In genomic region chr14:91204657-91205056, GRCh38 we compare ENCODE assay signal across 31 cellular contexts. TPM values are rescaled to one million over a fixed set of nuclear protein-coding genes. Genes with fewer than 3 reads are reported as not detected.
DNase-seq lines count a peak whose midpoint lies in the region; ATAC-seq, FAIRE-seq and TF ChIP-seq lines count a peak whose summit lies in the region.
"Had no signal": no experiment of that assay in that cellular context is flagged by ENCODE, and none has a peak within 500 bp of the region (broad histone marks: within the 10 kb centered on the region; RNA-seq: fewer than 3 reads in every experiment).

No MANE protein-coding gene starts in this region.

- H3K9ac ChIP-seq in liver (ENCODE audit: low read depth in 1 of 2, low read length in 2 of 2) (no peak overlapping the region), HepG2 (ENCODE audit: insufficient read depth, low read depth, low read length) (no peak overlapping the region), neural progenitor cell (no peak overlapping the region)
- H3K9ac ChIP-seq: BLaER1 treated with 17β-estradiol and CSF1 and Interleukin-3, amounts not matched to agents 10 nM and 100 nM; parathyroid adenoma had no signal

- peaks cover 6% of the 10 kb centered on the region for H3K9me3 Mint-ChIP-seq in activated naive CD8-positive, alpha-beta T cell treated with anti-CD3 and anti-CD28 coated beads, Interleukin-2, amount 10 ng/mL, durations not matched to agents 7 days and 5 days
- peaks cover 9% of the 10 kb centered on the region for H3K9me3 Mint-ChIP-seq in neural progenitor cell
- H3K9me3 Mint-ChIP-seq: GM23338, IgD-negative memory B cell had no signal

- H3F3A ChIP-seq in neural progenitor cell (ENCODE audit: low read depth), result peaks cover 24% of the 10 kb centered on the region

- H3K27me3 Mint-ChIP-seq in activated naive CD8-positive, alpha-beta T cell treated with anti-CD3 and anti-CD28 coated beads, Interleukin-2, amount 10 ng/mL, durations not matched to agents 7 days and 5 days, result no peaks in the 10 kb centered on the region
- peaks cover 8% of the 10 kb centered on the region for H3K27me3 Mint-ChIP-seq in neural progenitor cell (ENCODE audit: insufficient read depth, low read depth)
- H3K27me3 Mint-ChIP-seq: activated CD4-positive, alpha-beta T cell treated with anti-CD3 and anti-CD28 coated beads, Interleukin-2, amount 10 ng/mL, durations not matched to agents 7 days and 5 days; brain; IgD-negative memory B cell had no signal

- TF ChIP-seq RAD21 in liver (IDR thresholded peaks at IDR 0.05) (peak in 1 of 2 donors; percentile 11), HepG2 (CRISPR knock-in tag; IDR thresholded peaks at IDR 0.05) (no peak)

- H3K4me3 ChIP-seq in liver (ENCODE audit: low read depth in 1 of 3, low read length in 3 of 3) (no peak overlapping the region), HepG2 (replicated peaks in 1 of 3; ENCODE audit: insufficient read depth in 1 of 3, low read depth in 2 of 3, low read length in 3 of 3) (no peak overlapping the region), neural progenitor cell (no peak overlapping the region), MG63 (no peak overlapping the region)
- H3K4me3 ChIP-seq: BLaER1 treated with 17β-estradiol and CSF1 and Interleukin-3, amounts not matched to agents 10 nM and 100 nM; GM12878; GM23338; heart right ventricle; lower lobe of right lung; Peyer's patch; transverse colon had no signal

- FAIRE-seq in HepG2 (lab: Jason Lieb, UNC), result no peak
- FAIRE-seq: endometrium, GM12878, GM19239, kidney had no signal

- H4K20me1 ChIP-seq in HepG2 (ENCODE audit: insufficient read depth, low read length), result no peaks in the 10 kb centered on the region
- no peaks in the 10 kb centered on the region for H4K20me1 ChIP-seq in neural progenitor cell (ENCODE audit: low read depth)

- peaks cover 30% of the 10 kb centered on the region for H3K4me1 Mint-ChIP-seq in activated naive CD8-positive, alpha-beta T cell treated with anti-CD3 and anti-CD28 coated beads, Interleukin-2, amount 10 ng/mL, durations not matched to agents 7 days and 5 days
- H3K4me1 Mint-ChIP-seq in neural progenitor cell, result peaks cover 4% of the 10 kb centered on the region
- H3K4me1 Mint-ChIP-seq: brain had no signal

- H2AFZ ChIP-seq in HepG2 (ENCODE audit: low read length) (no peak overlapping the region), neural progenitor cell (replicated peaks) (no peak overlapping the region)
- H2AFZ ChIP-seq: GM23338, parathyroid adenoma had no signal

- DNase-seq in HepG2 (ENCODE audit: low spot score) (no peak), neural progenitor cell (ENCODE audit: low spot score) (no peak), mucosa of gallbladder (ENCODE audit: low spot score) (no peak), MG63 (no peak)
- no peak for DNase-seq in activated naive CD8-positive, alpha-beta T cell treated with anti-CD3 and anti-CD28 coated beads, Interleukin-2, amount 10 ng/mL, durations not matched to agents 7 days and 5 days
- DNase-seq: activated CD4-positive, alpha-beta T cell treated with anti-CD3 and anti-CD28 coated beads, Interleukin-2, amount 10 ng/mL, durations not matched to agents 7 days and 5 days; activated CD8-positive, alpha-beta memory T cell treated with anti-CD3 and anti-CD28 coated beads, Interleukin-2, amount 50 U/mL, for 4 hours; foreskin melanocyte; heart right ventricle; kidney; lower lobe of right lung; NCI-H1092; NCI-H1694 treated with DMSO at 0.1 percent for 48 hours; NCI-H446 treated with DMSO at 0.1 percent for 48 hours; NCI-H774; Peyer's patch; SHP77 treated with DMSO at 0.1 percent for 48 hours; stimulated activated CD8-positive, alpha-beta memory T cell treated with anti-CD3 and anti-CD28 coated beads, Interleukin-4, amount 100 ng/mL, for 48 hours; T1000; transverse colon; WERI-Rb-1 had no signal

- POLR2A ChIA-PET in HepG2 (lab: Yijun Ruan, JAX), result no interaction called here
- POLR2A ChIA-PET in activated naive CD8-positive, alpha-beta T cell treated with anti-CD3 and anti-CD28 coated beads, Interleukin-2, amount 10 ng/mL, durations not matched to agents 7 days and 5 days (lab: Charles Lee), result interaction anchor here (1.0 to 1.4 kb wide), 2 partner anchors 11 to 37 kb away, joined by 4 read pairs; no protein-coding TSS in a partner anchor

- peaks cover 6 to 67% (median 41%) of the 10 kb centered on the region in 4 donors for H3K36me3 ChIP-seq in liver (ENCODE audit: control insufficient read depth in 4 of 4, insufficient read depth in 3 of 4, low read depth in 1 of 4, low read length in 3 of 4)
- peaks cover 7 to 49% of the 10 kb centered on the region in 2 experiments for H3K36me3 ChIP-seq in HepG2 (replicated peaks in 1 of 2; ENCODE audit: control insufficient read depth in 1 of 2, insufficient read depth in 2 of 2, low read length in 2 of 2)
- peaks cover 4% of the 10 kb centered on the region for H3K36me3 ChIP-seq in neural progenitor cell
- peaks cover 6% of the 10 kb centered on the region for H3K36me3 ChIP-seq in MG63

- no peak for TF ChIP-seq CTCF in liver (IDR thresholded peaks at IDR 0.05; ENCODE audit: low read depth, low read length, missing input control)
- no peak for TF ChIP-seq CTCF in HepG2 (CRISPR knock-in tag; IDR thresholded peaks at IDR 0.05)
- TF ChIP-seq CTCF in neural progenitor cell (IDR thresholded peaks at IDR 0.05), result no peak

- WGBS in liver, result 71% methylated on average over 14 of the region's 14 CpGs
- 100% methylated on average over 1 of the region's 14 CpGs for WGBS in HepG2 (ENCODE audit: low lambda C conversion rate)

- in situ Hi-C loops in HepG2 (cut with HindIII; ENCODE audit: extremely low pct_ligation_motif_present, low pct_unique_long_range_greater_than_20kb), result no loop called here

- peak overlapping the region; percentile 44 for H3K27ac Mint-ChIP-seq in activated naive CD8-positive, alpha-beta T cell treated with anti-CD3 and anti-CD28 coated beads, Interleukin-2, amount 10 ng/mL, durations not matched to agents 7 days and 5 days
- H3K27ac Mint-ChIP-seq in neural progenitor cell, result no peak overlapping the region
- H3K27ac Mint-ChIP-seq: brain, GM23338 had no signal

- CTCF ChIA-PET in HepG2 (lab: Yijun Ruan, JAX; ENCODE audit: low intra/inter-chr PET ratio, low total read pairs), result no interaction called here

- H3K4me3 Mint-ChIP-seq in activated naive CD8-positive, alpha-beta T cell treated with anti-CD3 and anti-CD28 coated beads, Interleukin-2, amount 10 ng/mL, durations not matched to agents 7 days and 5 days, result no peak overlapping the region
- peak overlapping the region; percentile 21 for H3K4me3 Mint-ChIP-seq in neural progenitor cell
- H3K4me3 Mint-ChIP-seq: activated CD4-positive, alpha-beta T cell treated with anti-CD3 and anti-CD28 coated beads, Interleukin-2, amount 10 ng/mL, durations not matched to agents 7 days and 5 days; brain; GM23338; IgD-negative memory B cell had no signal

- intact Hi-C loops in HepG2 (cut with micrococcal nuclease; ENCODE audit: unreplicated experiment), result no loop called here

- no TSS peak for BruUV-seq in HepG2 (replicated peaks; lab: Mats Ljungman, UMichigan)

- no peak for TF ChIP-seq POLR2A in HepG2 (IDR thresholded peaks at IDR 0.05; ENCODE audit: insufficient read depth in 1 of 2, low read depth in 2 of 2, low read length in 2 of 2)

- H3K36me3 Mint-ChIP-seq in activated naive CD8-positive, alpha-beta T cell treated with anti-CD3 and anti-CD28 coated beads, Interleukin-2, amount 10 ng/mL, durations not matched to agents 7 days and 5 days, result peaks cover 82% of the 10 kb centered on the region
- H3K36me3 Mint-ChIP-seq in neural progenitor cell, result peaks cover 35% of the 10 kb centered on the region

- TF ChIP-seq EP300 in HepG2 (IDR thresholded peaks at IDR 0.05; ENCODE audit: low read depth in 2 of 2, low read length in 2 of 2), result no peak
- no peak for TF ChIP-seq EP300 in HepG2 (CRISPR knock-in tag; IDR thresholded peaks at IDR 0.05; ENCODE audit: borderline replicate concordance)

- ATAC-seq in HepG2 (no peak), HG03196 (IDR thresholded peaks at IDR 0.05; ENCODE audit: unreplicated experiment) (no peak)
- ATAC-seq in activated naive CD8-positive, alpha-beta T cell treated with anti-CD3 and anti-CD28 coated beads, Interleukin-2, amount 10 ng/mL, durations not matched to agents 7 days and 5 days (ENCODE audit: low read depth), result no peak
- ATAC-seq: GM12878, GM23338, lower lobe of right lung had no signal

- H3K27ac ChIP-seq in liver (ENCODE audit: low read depth in 1 of 2, low read length in 2 of 2) (no peak overlapping the region), HepG2 (ENCODE audit: extremely low read length, insufficient read depth, low read length) (no peak overlapping the region), neural progenitor cell (no peak overlapping the region)
- H3K27ac ChIP-seq: lower lobe of right lung, parathyroid adenoma, Peyer's patch, transverse colon, WERI-Rb-1 had no signal

- H3K79me2 ChIP-seq in HepG2 (ENCODE audit: insufficient read depth, low read length) (no peaks in the 10 kb centered on the region), neural progenitor cell (ENCODE audit: low read depth) (no peaks in the 10 kb centered on the region)
- H3K79me2 ChIP-seq: parathyroid adenoma had no signal

- no peaks in the 10 kb centered on the region for H3K9me3 ChIP-seq in liver (ENCODE audit: control insufficient read depth in 4 of 4, low read length in 3 of 4)
- peaks cover 6% of the 10 kb centered on the region; the same call in 1 of the 2 replicates for H3K9me3 ChIP-seq in HepG2 (ENCODE audit: low read length)
- H3K9me3 ChIP-seq in neural progenitor cell (ENCODE audit: low read depth), result no peaks in the 10 kb centered on the region
- H3K9me3 ChIP-seq in MG63, result no peaks in the 10 kb centered on the region
- H3K9me3 ChIP-seq: heart right ventricle, lower lobe of right lung, transverse colon had no signal

- no peak overlapping the region for H3K4me2 ChIP-seq in HepG2 (ENCODE audit: low read depth, low read length)
- no peak overlapping the region for H3K4me2 ChIP-seq in neural progenitor cell
- H3K4me2 ChIP-seq: GM23338 had no signal

- H3K27me3 ChIP-seq in liver (ENCODE audit: control insufficient read depth in 4 of 4, insufficient read depth in 4 of 4, low read length in 3 of 4) (no peaks in the 10 kb centered on the region), HepG2 (ENCODE audit: control insufficient read depth in 1 of 2, insufficient read depth in 2 of 2, low read length in 2 of 2) (no peaks in the 10 kb centered on the region), neural progenitor cell (no peaks in the 10 kb centered on the region), MG63 (no peaks in the 10 kb centered on the region)
- H3K27me3 ChIP-seq: BLaER1 treated with 17β-estradiol and CSF1 and Interleukin-3, amounts not matched to agents 10 nM and 100 nM; heart right ventricle; Peyer's patch; transverse colon had no signal

- H3K4me1 ChIP-seq in liver (ENCODE audit: control insufficient read depth in 4 of 4, insufficient read depth in 4 of 4, low read length in 3 of 4) (peaks cover 0 to 7% (median 0%) of the 10 kb centered on the region in 4 donors), HepG2 (ENCODE audit: insufficient read depth, low read length) (no peaks in the 10 kb centered on the region), neural progenitor cell (peaks cover 14% of the 10 kb centered on the region)
- H3K4me1 ChIP-seq: parathyroid adenoma had no signal

RNA-seq across cellular contexts. Expression of gene GPR68, which starts 39.8 kb away (rescaled TPM):
- total RNA-seq in liver, result under 1 TPM; 0.33 to 0.37 TPM
- under 1 TPM in 1 of 2 donors, not detected in 1; 0.17 TPM for polyA plus RNA-seq in liver
- total RNA-seq in HepG2 (2016; rRNA removed; fragmentation: Illumina TruSeq; extraction: Trizol), result not detected in 2 replicates
- not detected in 2 replicates for total RNA-seq in HepG2 (2016; cell fraction: cytosol; rRNA removed; fragmentation: Illumina TruSeq; extraction: Trizol; ENCODE audit: low read depth)
- total RNA-seq in HepG2 (2016; cell fraction: insoluble cytoplasmic fraction; rRNA removed; fragmentation: Illumina TruSeq; extraction: Trizol), result 0.11 TPM in 1 of 2 replicates, not detected in the other
- 0.41 TPM in 1 of 2 replicates, not detected in the other for total RNA-seq in HepG2 (2016; cell fraction: membrane; rRNA removed; fragmentation: Illumina TruSeq; extraction: Trizol)
- total RNA-seq in HepG2 (2016; cell fraction: nucleus; rRNA removed; fragmentation: Illumina TruSeq; extraction: Trizol), result not detected in 2 replicates
- polyA plus RNA-seq in HepG2 (2011; rRNA removed), result not detected in 2 replicates
- not detected in 2 replicates for polyA plus RNA-seq in HepG2 (2011; cell fraction: cytosol; rRNA removed)
- polyA plus RNA-seq in HepG2 (2011; cell fraction: nucleus; rRNA removed), result 0.16 TPM in 1 of 2 replicates, not detected in the other
- polyA plus RNA-seq in HepG2 (2012), result 0.17 and 0.20 TPM in 2 replicates
- not detected in 2 replicates for polyA plus RNA-seq in HepG2 (2016; cell fraction: cytosol; fragmentation: Illumina TruSeq; extraction: Trizol; ENCODE audit: low read depth)
- not detected in 2 replicates for polyA plus RNA-seq in HepG2 (2016; cell fraction: insoluble cytoplasmic fraction; fragmentation: Illumina TruSeq; extraction: Trizol; ENCODE audit: low read depth)
- polyA plus RNA-seq in HepG2 (2016; cell fraction: membrane; fragmentation: Illumina TruSeq; extraction: Trizol; ENCODE audit: low read depth), result not detected in 2 replicates
- not detected in 2 replicates for polyA plus RNA-seq in HepG2 (2016; cell fraction: nucleus; fragmentation: Illumina TruSeq; extraction: Trizol; ENCODE audit: insufficient read depth, low read depth)
- 0.10 and 0.19 TPM in 2 replicates for polyA minus RNA-seq in HepG2 (2011; rRNA and poly(A)+ RNA removed; ENCODE audit: low replicate concordance)
- not detected in 2 replicates for polyA minus RNA-seq in HepG2 (2011; cell fraction: cytosol; rRNA and poly(A)+ RNA removed)
- not detected in 2 replicates for polyA minus RNA-seq in HepG2 (2011; cell fraction: nucleus; rRNA and poly(A)+ RNA removed)
- total RNA-seq in activated naive CD8-positive, alpha-beta T cell treated with anti-CD3 and anti-CD28 coated beads, Interleukin-2, amount 10 ng/mL, durations not matched to agents 7 days and 5 days, result 10 to 100 TPM; 23.0 to 28.0 TPM
- total RNA-seq in neural progenitor cell (ENCODE audit: low replicate concordance), result 0.84 TPM in 1 of 2 replicates, not detected in the other
- 1.6 TPM for total RNA-seq in mucosa of gallbladder
- total RNA-seq in MG63 (2014; rRNA removed; shearing (Covaris generic); ENCODE audit: low replicate concordance), result 2.0 and 3.9 TPM in 2 replicates
